17 cellular contexts compared by ENCODE assay signal in the genomic region with DNA sequence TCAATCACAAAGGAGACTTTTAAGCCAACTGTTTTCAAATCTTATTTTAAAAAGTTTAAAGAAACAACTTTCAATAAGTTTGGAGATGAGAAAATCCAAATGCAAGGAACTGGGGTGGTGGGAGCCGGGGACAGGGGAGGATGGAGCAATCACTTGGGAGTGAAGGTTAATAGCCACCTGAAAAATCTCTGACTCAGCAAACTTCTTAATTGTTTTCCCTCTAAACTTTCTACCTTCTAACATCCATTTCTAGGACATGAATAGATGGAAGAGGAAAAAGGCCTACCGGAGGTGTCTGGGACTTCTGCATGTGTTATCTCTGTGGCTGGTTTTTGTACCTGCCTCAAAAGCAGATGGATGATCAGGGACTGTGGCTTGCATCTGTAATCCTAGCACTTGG.
"Had no signal": no experiment of that assay in that cellular context is flagged by ENCODE, and none has a peak within 500 bp of the region (broad histone marks: within the 10 kb centered on the region; RNA-seq: fewer than 3 reads in every experiment).

No MANE protein-coding gene starts in this region.

- H3K36me3 ChIP-seq: lower lobe of right lung, thoracic aorta, upper lobe of left lung, uterus had no signal

- H3K9me3 Mint-ChIP-seq: memory B cell; stimulated activated naive CD8-positive, alpha-beta T cell treated with anti-CD3 and anti-CD28 coated beads, Interleukin-15, Interleukin-2, amounts not matched to agents 100 ng/mL and 50 ng/mL, for 24 hours had no signal

- H3K27ac ChIP-seq: lower lobe of right lung had no signal

- H3K27me3 Mint-ChIP-seq: memory B cell; naive B cell; stimulated activated naive CD8-positive, alpha-beta T cell treated with anti-CD3 and anti-CD28 coated beads, Interleukin-15, Interleukin-2, amounts not matched to agents 100 ng/mL and 50 ng/mL, for 24 hours had no signal

- H3K27me3 ChIP-seq: upper lobe of left lung, uterus had no signal

- H3K4me3 Mint-ChIP-seq: memory B cell; naive B cell; nephron; stimulated activated effector memory CD8-positive, alpha-beta T cell treated with anti-CD3 and anti-CD28 coated beads, Interleukin-12 subunit alpha, Interleukin-12 subunit beta, amount 100 ng/mL, for 72 hours; stimulated activated naive CD8-positive, alpha-beta T cell treated with anti-CD3 and anti-CD28 coated beads, Interleukin-15, Interleukin-2, amounts not matched to agents 100 ng/mL and 50 ng/mL, for 24 hours had no signal

- DNase-seq: caudate nucleus; effector CD8-positive, alpha-beta T cell; lower lobe of right lung; naive B cell; right cardiac atrium; stimulated activated CD4-positive, alpha-beta T cell treated with anti-CD3 and anti-CD28 coated beads, Interleukin-4, amount 100 ng/mL, for 1 hour; stimulated activated CD8-positive, alpha-beta memory T cell treated with anti-CD3 and anti-CD28 coated beads, Interleukin-4, amount 100 ng/mL, for 48 hours; upper lobe of left lung; uterus had no signal

- ATAC-seq: left lobe of liver; stimulated activated effector memory CD8-positive, alpha-beta T cell treated with anti-CD3 and anti-CD28 coated beads, Interleukin-12 subunit alpha, Interleukin-12 subunit beta, amount 100 ng/mL, for 72 hours had no signal

- H3K4me3 ChIP-seq: coronary artery, lower lobe of right lung, thoracic aorta, upper lobe of left lung, uterus had no signal

- H3K27ac Mint-ChIP-seq: memory B cell; progenitor cell of endocrine pancreas; stimulated activated effector memory CD8-positive, alpha-beta T cell treated with anti-CD3 and anti-CD28 coated beads, Interleukin-12 subunit alpha, Interleukin-12 subunit beta, amount 100 ng/mL, for 72 hours; stimulated activated naive CD8-positive, alpha-beta T cell treated with anti-CD3 and anti-CD28 coated beads, Interleukin-15, Interleukin-2, amounts not matched to agents 100 ng/mL and 50 ng/mL, for 24 hours had no signal

- H3K36me3 Mint-ChIP-seq: memory B cell; naive B cell; stimulated activated effector memory CD8-positive, alpha-beta T cell treated with anti-CD3 and anti-CD28 coated beads, Interleukin-12 subunit alpha, Interleukin-12 subunit beta, amount 100 ng/mL, for 72 hours had no signal

- H3K4me1 ChIP-seq: uterus had no signal

- H3K4me1 Mint-ChIP-seq: memory B cell; naive B cell; stimulated activated effector memory CD8-positive, alpha-beta T cell treated with anti-CD3 and anti-CD28 coated beads, Interleukin-12 subunit alpha, Interleukin-12 subunit beta, amount 100 ng/mL, for 72 hours had no signal

- H3K9me3 ChIP-seq: lower lobe of right lung, thoracic aorta, upper lobe of left lung, uterus had no signal
